In the genomic region with DNA sequence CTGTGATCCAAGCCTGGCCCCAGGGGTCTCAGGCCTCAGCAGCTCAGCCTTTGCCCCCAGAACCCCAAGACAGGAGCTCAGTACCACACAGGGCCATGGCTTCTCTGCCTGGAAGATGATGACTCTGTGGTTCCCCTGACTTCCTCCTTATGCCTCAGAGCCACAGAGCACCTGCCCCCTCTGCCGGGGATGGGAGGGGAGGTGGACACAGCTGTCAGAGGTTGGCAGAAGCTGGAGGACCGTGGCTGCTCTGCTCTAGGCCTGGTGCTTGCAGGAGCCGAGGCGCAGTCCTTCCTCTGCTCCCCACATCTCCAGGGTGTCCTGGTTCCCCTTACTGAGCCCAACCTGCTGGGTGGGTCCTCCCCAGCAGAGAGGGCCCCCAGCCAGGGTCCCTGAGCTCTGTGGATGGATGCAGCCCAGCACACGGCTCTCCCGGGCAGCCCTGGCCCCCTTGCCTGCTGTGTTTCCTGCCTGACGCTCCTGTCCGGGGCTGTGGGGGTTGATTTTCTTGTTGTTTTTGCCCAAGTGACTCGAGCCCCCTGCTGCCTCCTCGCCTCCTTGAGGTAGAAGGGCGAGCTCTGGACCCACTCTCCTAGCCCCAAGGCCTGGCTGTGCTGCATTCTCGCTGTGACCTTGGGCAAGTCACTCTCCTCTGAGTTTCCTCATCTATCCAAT, we compare ENCODE assay signal across 8 cellular contexts. TPM values are rescaled to one million over a fixed set of nuclear protein-coding genes. Genes with fewer than 3 reads are reported as not detected.
DNase-seq lines count a peak whose midpoint lies in the region; ATAC-seq and TF ChIP-seq lines count a peak whose summit lies in the region.

No MANE protein-coding gene starts in this region.

- H3K9me3 Mint-ChIP-seq in T-cell (no peaks in the 10 kb centered on the region), endothelial cell (ENCODE audit: unreplicated experiment) (no peaks in the 10 kb centered on the region)
- H3K9me3 Mint-ChIP-seq in stimulated activated naive CD8-positive, alpha-beta T cell treated with anti-CD3 and anti-CD28 coated beads, Interleukin-15, Interleukin-2, amounts not matched to agents 100 ng/mL and 50 ng/mL, for 24 hours, result no peaks in the 10 kb centered on the region

- H3K27me3 Mint-ChIP-seq in T-cell (no peaks in the 10 kb centered on the region), endothelial cell (ENCODE audit: unreplicated experiment) (peaks cover 14% of the 10 kb centered on the region)
- H3K27me3 Mint-ChIP-seq in stimulated activated naive CD8-positive, alpha-beta T cell treated with anti-CD3 and anti-CD28 coated beads, Interleukin-15, Interleukin-2, amounts not matched to agents 100 ng/mL and 50 ng/mL, for 24 hours, result no peaks in the 10 kb centered on the region

- peak; percentile 74 for DNase-seq in LHCN-M2 (ENCODE audit: low read depth)
- DNase-seq in T-cell, result peak in 17 of 34 experiments; percentile 7 to 43 (median 31)
- peak; percentile 4 for DNase-seq in endothelial cell (ENCODE audit: low spot score)
- DNase-seq in UCSD-AML1 (lab: John Stamatoyannopoulos, UW; ENCODE audit: unreplicated experiment), result no peak
- DNase-seq in kidney glomerular epithelial cell (lab: John Stamatoyannopoulos, UW), result no peak

- CTCF ChIA-PET in T-cell (lab: Charles Lee), result interaction anchor here in 1 of 2 donors (0.5 to 0.6 kb wide), 3 partner anchors 44 to 1207 kb away, joined by 3 to 8 read pairs (median 3); no protein-coding TSS in a partner anchor

- H3K4me1 Mint-ChIP-seq in T-cell, result peaks cover 0 to 7% (median 2%) of the 10 kb centered on the region in 3 donors
- peaks cover 2% of the 10 kb centered on the region for H3K4me1 Mint-ChIP-seq in endothelial cell (ENCODE audit: unreplicated experiment)
- peaks cover 4% of the 10 kb centered on the region for H3K4me1 Mint-ChIP-seq in stimulated activated naive CD8-positive, alpha-beta T cell treated with anti-CD3 and anti-CD28 coated beads, Interleukin-15, Interleukin-2, amounts not matched to agents 100 ng/mL and 50 ng/mL, for 24 hours (ENCODE audit: low read depth)

- H3K27ac Mint-ChIP-seq in T-cell (peak overlapping the region in 1 of 2 donors; percentile 61), endothelial cell (ENCODE audit: unreplicated experiment) (no peak overlapping the region)
- peak overlapping the region; percentile 52 for H3K27ac Mint-ChIP-seq in stimulated activated naive CD8-positive, alpha-beta T cell treated with anti-CD3 and anti-CD28 coated beads, Interleukin-15, Interleukin-2, amounts not matched to agents 100 ng/mL and 50 ng/mL, for 24 hours

- H3K36me3 Mint-ChIP-seq in T-cell (peaks cover 25% of the 10 kb centered on the region), endothelial cell (ENCODE audit: low read depth, unreplicated experiment) (no peaks in the 10 kb centered on the region)
- H3K36me3 Mint-ChIP-seq in stimulated activated naive CD8-positive, alpha-beta T cell treated with anti-CD3 and anti-CD28 coated beads, Interleukin-15, Interleukin-2, amounts not matched to agents 100 ng/mL and 50 ng/mL, for 24 hours (ENCODE audit: low read depth), result peaks cover 11% of the 10 kb centered on the region

- POLR2A ChIA-PET in T-cell (lab: Charles Lee), result no interaction called here

- TF ChIP-seq CTCF in GM12873 (IDR thresholded peaks at IDR 0.05; ENCODE audit: insufficient read depth, low read depth, low read length, missing control alignments) (peak; percentile 57), endothelial cell (IDR thresholded peaks at IDR 0.05; ENCODE audit: unreplicated experiment) (no peak)

- ATAC-seq in T-cell (replicated peaks in 1 of 4) (peak; percentile 40 to 74 (median 56)), GM18861 (IDR thresholded peaks at IDR 0.05; ENCODE audit: unreplicated experiment) (no peak)

- H3K4me3 Mint-ChIP-seq in T-cell, result no peak overlapping the region
- H3K4me3 Mint-ChIP-seq in endothelial cell (ENCODE audit: unreplicated experiment), result no peak overlapping the region
- H3K4me3 Mint-ChIP-seq in stimulated activated naive CD8-positive, alpha-beta T cell treated with anti-CD3 and anti-CD28 coated beads, Interleukin-15, Interleukin-2, amounts not matched to agents 100 ng/mL and 50 ng/mL, for 24 hours, result no peak overlapping the region

RNA-seq across cellular contexts. Expression of gene PSTPIP1, which starts 36.6 kb away (rescaled TPM):
- total RNA-seq in LHCN-M2 (2014; rRNA removed) (not detected in 2 replicates), T-cell (100 to 1,000 TPM; 110 to 231 (median 180) TPM), endothelial cell (ENCODE audit: unreplicated experiment) (not detected)
- 0.12 TPM for polyA plus RNA-seq in LHCN-M2 (2012)

RNA-seq across cellular contexts. Expression of gene TSPAN3, which starts 39.4 kb away (rescaled TPM):
- total RNA-seq in LHCN-M2 (2014; rRNA removed) (355 and 417 TPM in 2 replicates), T-cell (10 to 100 TPM; 12.7 to 26.3 (median 25.0) TPM), endothelial cell (ENCODE audit: unreplicated experiment) (140 TPM)
- 146 TPM for polyA plus RNA-seq in LHCN-M2 (2012)

Comparison
In these comparisons a context has a peak if more than half of its experiments do, and no peak if none do; other contexts are left out.
1. DNase-seq: peak in LHCN-M2 (single experiment) and endothelial cell (single experiment); none in UCSD-AML1 (single experiment) and kidney glomerular epithelial cell (single experiment).
2. RNA of gene PSTPIP1, which starts 36.6 kb away (total RNA-seq): 110 to 231 TPM in T-cell; not detected in LHCN-M2 and not detected in endothelial cell (single experiment); every median in the first group is over 100 times any median in the second.